Comparison of ENCODE assay signal across 12 cellular contexts in genomic region chrX:47316276-47317025, GRCh38. TPM values are rescaled to one million over a fixed set of nuclear protein-coding genes. Genes with fewer than 3 reads are reported as not detected.
DNase-seq lines count a peak whose midpoint lies in the region; ATAC-seq and TF ChIP-seq lines count a peak whose summit lies in the region.
"Had no signal": no experiment of that assay in that cellular context is flagged by ENCODE, and none has a peak within 500 bp of the region (broad histone marks: within the 10 kb centered on the region; RNA-seq: fewer than 3 reads in every experiment).

No MANE protein-coding gene starts in this region.

- H2AFZ ChIP-seq in IMR-90 (replicated peaks; ENCODE audit: low read length, poor library complexity): no peak overlapping the region

- H3K36me3 Mint-ChIP-seq in activated CD8-positive, alpha-beta T cell treated with anti-CD3 and anti-CD28 coated beads for 36 hours (ENCODE audit: low read depth): no peaks in the 10 kb centered on the region
- no peaks in the 10 kb centered on the region for H3K36me3 Mint-ChIP-seq in CD8-positive, alpha-beta T cell

- H4K5ac ChIP-seq in IMR-90 (ENCODE audit: low read depth, low read length): no peak overlapping the region

- dilution Hi-C loops in IMR-90 (cut with HindIII; ENCODE audit: low sequenced_read_pairs, unreplicated experiment): no loop called here

- H3K56ac ChIP-seq in IMR-90 (ENCODE audit: extremely low read depth, insufficient read depth, low read length): no peak overlapping the region

- no peak for ATAC-seq in IMR-90 (ENCODE audit: low read depth)
- ATAC-seq in body of pancreas: no peak
- ATAC-seq in HG03571 (IDR thresholded peaks at IDR 0.05; ENCODE audit: unreplicated experiment): no peak
- ATAC-seq in activated CD8-positive, alpha-beta T cell treated with anti-CD3 and anti-CD28 coated beads for 36 hours: no peak
- ATAC-seq in CD8-positive, alpha-beta T cell: no peak
- ATAC-seq in GM18907 (IDR thresholded peaks at IDR 0.05; ENCODE audit: unreplicated experiment): no peak

- POLR2A ChIA-PET in IMR-90 (lab: Charles Lee; ENCODE audit: unreplicated experiment): no interaction called here
- POLR2A ChIA-PET in activated CD8-positive, alpha-beta T cell treated with anti-CD3 and anti-CD28 coated beads for 36 hours (lab: Charles Lee): no interaction called here
- POLR2A ChIA-PET in CD8-positive, alpha-beta T cell (lab: Charles Lee): no interaction called here

- no peaks in the 10 kb centered on the region for H3K36me3 ChIP-seq in IMR-90 (ENCODE audit: control insufficient read depth, insufficient read depth, low read length)
- no peaks in the 10 kb centered on the region for H3K36me3 ChIP-seq in body of pancreas (replicated peaks in 1 of 2; ENCODE audit: insufficient read depth in 1 of 2, low read depth in 2 of 2)
- no peaks in the 10 kb centered on the region for H3K36me3 ChIP-seq in CD8-positive, alpha-beta T cell (ENCODE audit: insufficient read depth, low read length)
- H3K36me3 ChIP-seq: BE2C had no signal

- H3K9me3 ChIP-seq in IMR-90 (ENCODE audit: control insufficient read depth, insufficient read depth, low read length) (no peaks in the 10 kb centered on the region), body of pancreas (no peaks in the 10 kb centered on the region)
- no peaks in the 10 kb centered on the region for H3K9me3 ChIP-seq in CD8-positive, alpha-beta T cell (ENCODE audit: low read length)
- H3K9me3 ChIP-seq: BE2C had no signal

- no peak overlapping the region for H4K8ac ChIP-seq in IMR-90 (ENCODE audit: low read depth in 2 of 2, low read length in 2 of 2)

- no peak overlapping the region for H2BK20ac ChIP-seq in IMR-90 (ENCODE audit: low read depth, low read length)

- no peak overlapping the region for H3K27ac ChIP-seq in IMR-90 (ENCODE audit: insufficient read depth, low read length)
- no peak overlapping the region for H3K27ac ChIP-seq in body of pancreas
- no peak overlapping the region for H3K27ac ChIP-seq in CD8-positive, alpha-beta T cell (ENCODE audit: low read depth, low read length)

- no peak overlapping the region for H3K4me3 ChIP-seq in IMR-90 (ENCODE audit: insufficient read depth, low read depth, low read length)
- no peak overlapping the region for H3K4me3 ChIP-seq in body of pancreas
- H3K4me3 ChIP-seq in CD8-positive, alpha-beta T cell (ENCODE audit: low read depth, low read length): no peak overlapping the region

- H3K4me1 ChIP-seq in IMR-90 (ENCODE audit: control insufficient read depth, insufficient read depth, low read length) (no peaks in the 10 kb centered on the region), body of pancreas (no peaks in the 10 kb centered on the region)
- no peaks in the 10 kb centered on the region for H3K4me1 ChIP-seq in CD8-positive, alpha-beta T cell (ENCODE audit: insufficient read depth, low read length)
- H3K4me1 ChIP-seq: BE2C had no signal

- no peak overlapping the region for H2BK5ac ChIP-seq in IMR-90 (ENCODE audit: low read depth, low read length, poor library complexity, severe bottlenecking)

- H3K23ac ChIP-seq in IMR-90 (ENCODE audit: low read depth, low read length): no peak overlapping the region

- in situ Hi-C loops in IMR-90 (cut with MboI; ENCODE audit: low sequenced_read_pairs): no loop called here

- no peak overlapping the region for H2BK15ac ChIP-seq in IMR-90 (ENCODE audit: low read depth, low read length)

- H4K20me1 ChIP-seq in IMR-90 (ENCODE audit: insufficient read depth, low read length): no peaks in the 10 kb centered on the region

- H3K27me3 Mint-ChIP-seq in activated CD8-positive, alpha-beta T cell treated with anti-CD3 and anti-CD28 coated beads for 36 hours: no peaks in the 10 kb centered on the region
- H3K27me3 Mint-ChIP-seq in CD8-positive, alpha-beta T cell (ENCODE audit: low read depth): no peaks in the 10 kb centered on the region

- H3K27me3 ChIP-seq in IMR-90 (ENCODE audit: control insufficient read depth, insufficient read depth, low read length): peaks cover 3% of the 10 kb centered on the region
- no peaks in the 10 kb centered on the region for H3K27me3 ChIP-seq in body of pancreas
- H3K27me3 ChIP-seq in CD8-positive, alpha-beta T cell (ENCODE audit: insufficient read depth, low read length): no peaks in the 10 kb centered on the region
- H3K27me3 ChIP-seq: BE2C had no signal

- H2BK120ac ChIP-seq in IMR-90 (ENCODE audit: low read depth, low read length): no peak overlapping the region

- H3K4me2 ChIP-seq in IMR-90 (ENCODE audit: low read depth, low read length): peak overlapping the region; percentile 18; the same call in 1 of the 2 replicates

- H3K4me3 Mint-ChIP-seq in activated CD8-positive, alpha-beta T cell treated with anti-CD3 and anti-CD28 coated beads for 36 hours: no peak overlapping the region
- H3K4me3 Mint-ChIP-seq in CD8-positive, alpha-beta T cell: no peak overlapping the region

- H2AK5ac ChIP-seq in IMR-90 (ENCODE audit: low read depth, low read length): no peak overlapping the region

- no peak overlapping the region for H3K9ac ChIP-seq in IMR-90 (ENCODE audit: low read depth, low read length)

- H3K9me1 ChIP-seq in IMR-90 (ENCODE audit: insufficient read depth, low read length): no peaks in the 10 kb centered on the region

- no peaks in the 10 kb centered on the region for H3K79me1 ChIP-seq in IMR-90 (ENCODE audit: low read depth in 1 of 2, low read length in 2 of 2)

- no peak for TF ChIP-seq RAD21 in IMR-90 (IDR thresholded peaks at IDR 0.05; ENCODE audit: low read length)

- H3K14ac ChIP-seq in IMR-90 (replicated peaks; ENCODE audit: low read depth, low read length): no peak overlapping the region

- H3K4me1 Mint-ChIP-seq in activated CD8-positive, alpha-beta T cell treated with anti-CD3 and anti-CD28 coated beads for 36 hours (ENCODE audit: low read depth): no peaks in the 10 kb centered on the region
- no peaks in the 10 kb centered on the region for H3K4me1 Mint-ChIP-seq in CD8-positive, alpha-beta T cell (ENCODE audit: low read depth)

- H4K91ac ChIP-seq in IMR-90 (ENCODE audit: insufficient read depth, low read depth, low read length): no peak overlapping the region

- WGBS in IMR-90 (ENCODE audit: extremely low coverage in 2 of 2, insufficient read length in 1 of 2), 2 experiments: 8% methylated on average over 5 of the region's 14 CpGs; no CpG with 5 or more reads in 1 of the 2 experiments
- 18 to 30% methylated on average over 13 to 14 of the region's 14 CpGs for WGBS in body of pancreas, 2 donors

- TF ChIP-seq POLR2A in IMR-90 (IDR thresholded peaks at IDR 0.05; ENCODE audit: low read depth, low read length) (no peak), body of pancreas (IDR thresholded peaks at IDR 0.05) (no peak)

- no peak overlapping the region for H3K4ac ChIP-seq in IMR-90 (ENCODE audit: low read depth, low read length)

- CTCF ChIA-PET in IMR-90 (lab: Yijun Ruan, JAX): no interaction called here
- CTCF ChIA-PET in activated CD8-positive, alpha-beta T cell treated with anti-CD3 and anti-CD28 coated beads for 36 hours (lab: Charles Lee): no interaction called here
- CTCF ChIA-PET in CD8-positive, alpha-beta T cell (lab: Charles Lee): no interaction called here

- DNase-seq in Ammon's horn (ENCODE audit: low spot score): peak; percentile 7
- DNase-seq in IMR-90: no peak
- DNase-seq in body of pancreas: peak in 3 of 4 donors; percentile 7 to 18 (median 14)
- peak; percentile 7 for DNase-seq in iris pigment epithelial cell (ENCODE audit: low read depth)
- no peak for DNase-seq in activated CD8-positive, alpha-beta T cell treated with anti-CD3 and anti-CD28 coated beads for 36 hours
- no peak for DNase-seq in CD8-positive, alpha-beta T cell
- DNase-seq: activated gamma-delta T cell, BE2C, NCI-H510A had no signal

- BruUV-seq in IMR-90 (replicated peaks; lab: Mats Ljungman, UMichigan): no TSS peak

- H3K27ac Mint-ChIP-seq in activated CD8-positive, alpha-beta T cell treated with anti-CD3 and anti-CD28 coated beads for 36 hours: no peak overlapping the region
- H3K27ac Mint-ChIP-seq in CD8-positive, alpha-beta T cell: no peak overlapping the region

- H3K9me3 Mint-ChIP-seq in activated CD8-positive, alpha-beta T cell treated with anti-CD3 and anti-CD28 coated beads for 36 hours: no peaks in the 10 kb centered on the region
- H3K9me3 Mint-ChIP-seq in CD8-positive, alpha-beta T cell: no peaks in the 10 kb centered on the region

- H3K18ac ChIP-seq in IMR-90 (ENCODE audit: low read depth, low read length): no peak overlapping the region

- no peak overlapping the region for H2AK9ac ChIP-seq in IMR-90 (replicated peaks; ENCODE audit: low read depth, low read length, poor library complexity)

- intact Hi-C loops in IMR-90 (cut with micrococcal nuclease) (no loop called here), body of pancreas (cut with DNase I) (no loop called here)
- intact Hi-C loops in activated CD8-positive, alpha-beta T cell treated with anti-CD3 and anti-CD28 coated beads for 36 hours (cut with micrococcal nuclease): no loop called here
- intact Hi-C loops in CD8-positive, alpha-beta T cell (cut with DNase I, micrococcal nuclease): no loop called here

- TF ChIP-seq CTCF in IMR-90 (conservative IDR thresholded peaks at IDR 0.05; ENCODE audit: low read depth, low read length) (no peak), body of pancreas (IDR thresholded peaks at IDR 0.05) (no peak)
- no peak for TF ChIP-seq CTCF in activated CD8-positive, alpha-beta T cell treated with anti-CD3 and anti-CD28 coated beads for 36 hours (IDR thresholded peaks at IDR 0.05)
- no peak for TF ChIP-seq CTCF in CD8-positive, alpha-beta T cell (IDR thresholded peaks at IDR 0.05)

TF ChIP-seq in IMR-90, 13 proteins besides CTCF, POLR2A, EP300 and RAD21 (continues in another document):
- TF ChIP-seq CEBPB (IDR thresholded peaks at IDR 0.05; ENCODE audit: low read depth, low read length): no peak
- TF ChIP-seq RFX5 (IDR thresholded peaks at IDR 0.05; ENCODE audit: low read depth, low read length): no peak
- TF ChIP-seq ELK1 (IDR thresholded peaks at IDR 0.05; ENCODE audit: borderline replicate concordance, low read depth, low read length): no peak
- no peak for TF ChIP-seq CHD1 (IDR thresholded peaks at IDR 0.05; ENCODE audit: low read depth, low read length)

RNA-seq across cellular contexts. Expression of gene ZNF157, which starts 53.9 kb away (rescaled TPM):
- total RNA-seq in IMR-90 (2012; rRNA removed) (under 0.01 TPM in 1 of 2 replicates, not detected in the other), body of pancreas (under 1 TPM in 1 of 2 donors, not detected in 1; 0.26 TPM)
- polyA plus RNA-seq in IMR-90 (2012; rRNA removed): not detected in 2 replicates
- polyA plus RNA-seq in IMR-90 (2012; cell fraction: cytosol; rRNA removed): not detected in 2 replicates
- polyA plus RNA-seq in IMR-90 (2012; cell fraction: nucleus; rRNA removed; ENCODE audit: low replicate concordance): not detected in 2 replicates
- total RNA-seq in activated CD8-positive, alpha-beta T cell treated with anti-CD3 and anti-CD28 coated beads for 36 hours: 1 to 10 TPM in 1 of 2 experiments, under 1 TPM in 1; 0.52 to 1.0 TPM
- under 1 TPM; 0.43 to 0.56 TPM for total RNA-seq in CD8-positive, alpha-beta T cell
- total RNA-seq: SK-MEL-5 had no signal

Comparison
In these comparisons a context has a peak if more than half of its experiments do, and no peak if none do; other contexts are left out.
1. DNase-seq: peak in Ammon's horn (single experiment), body of pancreas (3 of 4) and iris pigment epithelial cell (single experiment); none in IMR-90 (single experiment), activated CD8-positive, alpha-beta T cell treated with anti-CD3 and anti-CD28 coated beads for 36 hours (single experiment) and CD8-positive, alpha-beta T cell (0 of 7).